Comparison of ENCODE assay signal across 1 cellular context in genomic region chr10:21173433-21173963, GRCh38.
TF ChIP-seq lines count a peak whose summit lies in the region.

No MANE protein-coding gene starts in this region.

TF ChIP-seq in HEK293, 187 proteins besides CTCF, POLR2A, EP300 and RAD21 (continued from another document):
- TF ChIP-seq SP7 (tag by site-specific recombination; IDR thresholded peaks at IDR 0.05) (0 out of 2 replicates have a peak, but pooled peaks have one; percentile 47), ZNF548 (tag by site-specific recombination; IDR thresholded peaks at IDR 0.05) (no peak), YY2 (tag by site-specific recombination; IDR thresholded peaks at IDR 0.05) (no peak), ZNF354C (tag by site-specific recombination; IDR thresholded peaks at IDR 0.05; ENCODE audit: borderline replicate concordance, low read depth) (no peak), ZNF114 (tag by site-specific recombination; IDR thresholded peaks at IDR 0.05) (no peak), KLF8 (tag by site-specific recombination; IDR thresholded peaks at IDR 0.05) (no peak), ZNF362 (tag by site-specific recombination; IDR thresholded peaks at IDR 0.05) (no peak), ZNF280D (tag by site-specific recombination; IDR thresholded peaks at IDR 0.05) (no peak), BCL11B (tag by site-specific recombination; IDR thresholded peaks at IDR 0.05; ENCODE audit: low read depth) (no peak), KLF1 (tag by site-specific recombination; IDR thresholded peaks at IDR 0.05) (no peak; the same call in 1 of the 2 replicates), ZBTB1 (tag by site-specific recombination; IDR thresholded peaks at IDR 0.05) (peak; percentile 51; the same call in 1 of the 2 replicates), ZNF146 (tag by site-specific recombination; IDR thresholded peaks at IDR 0.05) (no peak), ZNF2 (tag by site-specific recombination; IDR thresholded peaks at IDR 0.05) (peak; percentile 46; the same call in 1 of the 2 replicates), GLI4 (tag by site-specific recombination; IDR thresholded peaks at IDR 0.05) (0 out of 2 replicates have a peak, but pooled peaks have one; percentile 17), ZNF48 (tag by site-specific recombination; IDR thresholded peaks at IDR 0.05) (no peak), HOXD13 (CRISPR knock-in tag; IDR thresholded peaks at IDR 0.05; ENCODE audit: borderline replicate concordance) (no peak), ZNF274 (IDR thresholded peaks at IDR 0.05; ENCODE audit: low read length) (no peak), ZNF274 (tag by site-specific recombination; IDR thresholded peaks at IDR 0.05; ENCODE audit: borderline replicate concordance) (no peak), ZBTB20 (tag by site-specific recombination; IDR thresholded peaks at IDR 0.05) (no peak; the same call in 1 of the 2 replicates), ZIC2 (tag by site-specific recombination; IDR thresholded peaks at IDR 0.05) (peak; percentile 85), WT1 (tag by site-specific recombination; IDR thresholded peaks at IDR 0.05) (peak; percentile 31; the same call in 1 of the 2 replicates), ZNF514 (tag by site-specific recombination; IDR thresholded peaks at IDR 0.05) (no peak), ZNF571 (tag by site-specific recombination; IDR thresholded peaks at IDR 0.05) (no peak), ZSCAN4 (tag by site-specific recombination; IDR thresholded peaks at IDR 0.05) (no peak), PATZ1 (tag by site-specific recombination; IDR thresholded peaks at IDR 0.05) (peak; percentile 73), ZNF23 (tag by site-specific recombination; IDR thresholded peaks at IDR 0.05; ENCODE audit: borderline replicate concordance) (no peak), ZNF37A (tag by site-specific recombination; IDR thresholded peaks at IDR 0.05) (no peak), ZNF350 (tag by site-specific recombination; IDR thresholded peaks at IDR 0.05) (no peak), ZNF26 (tag by site-specific recombination; IDR thresholded peaks at IDR 0.05) (no peak), ZNF184 (tag by site-specific recombination; IDR thresholded peaks at IDR 0.05) (no peak), PRDM10 (tag by site-specific recombination; IDR thresholded peaks at IDR 0.05) (no peak), ZNF214 (tag by site-specific recombination; IDR thresholded peaks at IDR 0.05; ENCODE audit: borderline replicate concordance) (no peak), SCRT2 (tag by site-specific recombination; IDR thresholded peaks at IDR 0.05) (no peak), PRDM4 (tag by site-specific recombination; IDR thresholded peaks at IDR 0.05) (0 out of 2 replicates have a peak, but pooled peaks have one; percentile 18), ZNF843 (tag by site-specific recombination; IDR thresholded peaks at IDR 0.05) (no peak), ZNF670 (tag by site-specific recombination; IDR thresholded peaks at IDR 0.05; ENCODE audit: low read depth) (no peak)
